14 cellular contexts compared by ENCODE assay signal in the genomic region with DNA sequence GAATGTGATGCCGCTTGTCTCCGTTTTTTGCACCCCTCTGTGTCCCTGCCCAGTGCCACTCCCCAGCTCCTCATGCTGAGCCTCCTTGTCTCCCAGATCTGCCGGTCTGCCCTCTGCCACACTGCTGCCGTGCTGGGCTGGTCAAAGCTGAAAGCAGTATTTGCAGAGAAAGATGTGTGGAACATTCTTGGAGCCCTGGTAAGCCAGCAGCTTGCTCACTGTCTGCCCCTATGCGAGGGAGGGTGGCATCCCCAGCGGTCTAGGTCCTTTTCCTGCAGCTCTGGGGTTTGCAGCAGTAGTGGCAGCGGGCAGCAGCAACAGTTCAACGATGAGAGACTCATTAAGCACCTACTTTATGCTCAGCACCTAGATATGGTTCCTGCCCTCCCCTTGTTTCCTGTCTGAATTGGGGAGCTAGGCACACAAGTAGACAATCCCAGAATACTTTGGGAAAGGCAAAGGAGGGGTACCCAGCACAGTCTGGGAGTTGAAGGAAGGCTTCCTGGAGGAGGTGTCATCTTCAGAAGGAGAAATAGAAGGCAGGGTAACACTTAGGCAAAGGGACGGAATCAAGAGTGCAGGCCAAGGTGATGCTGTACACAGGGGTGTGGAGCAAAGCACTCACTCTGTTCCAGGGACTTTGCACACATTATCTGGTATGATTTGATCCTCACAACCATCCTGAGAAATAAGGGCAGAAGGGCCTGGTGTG.
"Had no signal": no experiment of that assay in that cellular context is flagged by ENCODE, and none has a peak within 500 bp of the region (broad histone marks: within the 10 kb centered on the region; RNA-seq: fewer than 3 reads in every experiment).

No MANE protein-coding gene starts in this region.

- H3K27me3 ChIP-seq: adrenal gland, colonic mucosa, right lobe of liver, suprapubic skin, upper lobe of left lung had no signal

- H3K4me1 ChIP-seq: adrenal gland, colonic mucosa, psoas muscle, right lobe of liver, upper lobe of left lung had no signal

- H3K27ac ChIP-seq: adrenal gland, colonic mucosa, psoas muscle, right lobe of liver, suprapubic skin, upper lobe of left lung, WERI-Rb-1 had no signal

- H3K9me3 ChIP-seq: adrenal gland, colonic mucosa, psoas muscle, right lobe of liver, suprapubic skin, upper lobe of left lung had no signal

- ATAC-seq: left ventricle myocardium superior, natural killer cell, psoas muscle, right lobe of liver had no signal

- H3K36me3 ChIP-seq: adrenal gland, colonic mucosa, right lobe of liver, suprapubic skin, upper lobe of left lung, WERI-Rb-1 had no signal

- H3K4me3 ChIP-seq: adrenal gland, colonic mucosa, psoas muscle, right lobe of liver, suprapubic skin, upper lobe of left lung had no signal

- DNase-seq: activated CD4-positive, alpha-beta T cell treated with anti-CD3 and anti-CD28 coated beads, Interleukin-2, amount 50 U/mL, for 48 hours; activated T-cell treated with anti-CD3 and anti-CD28 coated beads, Interleukin-2, amount 50 U/mL, for 1 hour; adrenal gland; colonic mucosa; effector CD8-positive, alpha-beta T cell; foreskin fibroblast; hippocampal formation; left ventricle myocardium superior; natural killer cell; psoas muscle; upper lobe of left lung; WERI-Rb-1 had no signal
